Comparison of ENCODE assay signal across 29 cellular contexts in genomic region chr7:26066736-26067135, GRCh38.
"Had no signal": no experiment of that assay in that cellular context is flagged by ENCODE, and none has a peak within 500 bp of the region (broad histone marks: within the 10 kb centered on the region; RNA-seq: fewer than 3 reads in every experiment).

No MANE protein-coding gene starts in this region.

- FAIRE-seq: colon, endometrium, endothelial cell of umbilical vein, frontal cortex had no signal

- H3K4me1 ChIP-seq: colonic mucosa, foreskin keratinocyte, gastrocnemius medialis, gastroesophageal sphincter, heart left ventricle, heart right ventricle had no signal

- H3K4me3 Mint-ChIP-seq: dendritic cell treated with granulocyte-macrophage colony-stimulating factor and Interleukin-4, amounts not matched to agents 40 ng/mL and 50 ng/mL, for 4 days; effector memory CD8-positive, alpha-beta T cell; endodermal cell had no signal

- DNase-seq: colonic mucosa; cortex of kidney; dermis blood vessel endothelial cell; dorsolateral prefrontal cortex; effector CD4-positive, alpha-beta T cell; effector CD8-positive, alpha-beta T cell; effector memory CD4-positive, alpha-beta T cell; effector memory CD8-positive, alpha-beta T cell; endodermal cell; erythroblast; esophagus squamous epithelium; foreskin fibroblast; foreskin keratinocyte; foreskin melanocyte; gastrocnemius medialis; glutamatergic neuron; head of caudate nucleus; heart left ventricle; heart right ventricle had no signal

- H3K9me3 ChIP-seq: colonic mucosa, esophagus muscularis mucosa, esophagus squamous epithelium, gastrocnemius medialis, gastroesophageal sphincter, heart left ventricle, heart right ventricle had no signal

- H3K4me1 Mint-ChIP-seq: endodermal cell had no signal

- ATAC-seq: effector memory CD8-positive, alpha-beta T cell; esophagus mucosa; foreskin keratinocyte; gastrocnemius medialis; gastroesophageal sphincter; heart left ventricle; heart right ventricle had no signal

- H3K4me3 ChIP-seq: colonic mucosa, coronary artery, dorsolateral prefrontal cortex, esophagus muscularis mucosa, esophagus squamous epithelium, gastrocnemius medialis, gastroesophageal sphincter, heart left ventricle, heart right ventricle had no signal

- H3K27ac ChIP-seq: colonic mucosa, coronary artery, dorsolateral prefrontal cortex, epithelial cell of prostate, esophagus muscularis mucosa, esophagus squamous epithelium, foreskin keratinocyte, gastrocnemius medialis, gastroesophageal sphincter, heart left ventricle, heart right ventricle had no signal

- H3K27me3 ChIP-seq: colonic mucosa, gastrocnemius medialis had no signal

- H3K36me3 ChIP-seq: colonic mucosa, esophagus muscularis mucosa, esophagus squamous epithelium, gastrocnemius medialis, gastroesophageal sphincter, heart left ventricle, heart right ventricle had no signal

- H3K27ac Mint-ChIP-seq: dendritic cell treated with granulocyte-macrophage colony-stimulating factor and Interleukin-4, amounts not matched to agents 40 ng/mL and 50 ng/mL, for 4 days; effector memory CD8-positive, alpha-beta T cell; endodermal cell had no signal

- H3K9me3 Mint-ChIP-seq: dendritic cell treated with granulocyte-macrophage colony-stimulating factor and Interleukin-4, amounts not matched to agents 40 ng/mL and 50 ng/mL, for 4 days; effector memory CD8-positive, alpha-beta T cell; endodermal cell had no signal
